29 cellular contexts compared by ENCODE assay signal in the genomic region with DNA sequence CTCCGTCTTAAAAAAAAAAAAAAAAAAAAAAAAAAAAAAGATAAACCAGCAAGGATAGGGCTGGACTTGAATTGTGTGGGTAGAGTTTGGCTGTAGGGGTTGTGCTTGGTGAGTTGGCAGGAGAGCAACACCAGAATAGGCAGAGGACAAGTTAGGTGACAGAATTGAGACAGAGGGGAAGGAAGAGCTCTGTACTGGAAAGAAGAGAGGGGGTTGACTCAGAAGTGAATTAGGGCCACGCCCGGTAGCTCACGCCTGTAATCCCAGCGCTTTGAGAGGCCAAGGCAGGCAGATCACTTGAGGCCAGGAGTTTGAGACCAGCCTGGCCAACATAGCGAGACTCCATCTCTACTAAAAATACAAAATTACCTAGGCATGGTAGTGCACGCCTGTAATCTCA.
"Had no signal": no experiment of that assay in that cellular context is flagged by ENCODE, and none has a peak within 500 bp of the region (broad histone marks: within the 10 kb centered on the region; RNA-seq: fewer than 3 reads in every experiment).

No MANE protein-coding gene starts in this region.

- H3K36me3 ChIP-seq: adrenal gland, cardiac muscle cell, colonic mucosa, neural progenitor cell, right atrium auricular region, tibial nerve, WERI-Rb-1 had no signal

- H3K4me2 ChIP-seq: hepatocyte, neural progenitor cell had no signal

- ATAC-seq: activated CD4-positive, CD25-positive, alpha-beta regulatory T cell treated with anti-CD3 and anti-CD28 coated beads, Interleukin-2, amount 50 U/mL, for 24 hours; body of pancreas; naive thymus-derived CD8-positive, alpha-beta T cell had no signal

- H3K27me3 Mint-ChIP-seq: activated naive CD8-positive, alpha-beta T cell treated with anti-CD3 and anti-CD28 coated beads for 36 hours had no signal

- H3K79me2 ChIP-seq: hepatocyte, parathyroid adenoma had no signal

- H3K27me3 ChIP-seq: adrenal gland, body of pancreas, colonic mucosa, hepatocyte, right atrium auricular region, tibial nerve had no signal

- H3K36me3 Mint-ChIP-seq: activated naive CD8-positive, alpha-beta T cell treated with anti-CD3 and anti-CD28 coated beads for 36 hours; memory B cell; naive thymus-derived CD8-positive, alpha-beta T cell; neural progenitor cell had no signal

- DNase-seq: activated CD4-positive, alpha-beta T cell treated with anti-CD3 and anti-CD28 coated beads for 48 hours; activated CD4-positive, alpha-beta T cell treated with anti-CD3 and anti-CD28 coated beads, Interleukin-2, amount 50 U/mL, for 48 hours; activated CD8-positive, alpha-beta memory T cell treated with anti-CD3 and anti-CD28 coated beads for 24 hours; activated effector memory CD4-positive, alpha-beta T cell treated with anti-CD3 and anti-CD28 coated beads, Interleukin-2, amount 50 U/mL, for 16 hours; activated naive CD4-positive, alpha-beta T cell treated with anti-CD3 and anti-CD28 coated beads for 36 hours; activated naive CD8-positive, alpha-beta T cell treated with anti-CD3 and anti-CD28 coated beads for 36 hours; adrenal gland; aorta; body of pancreas; cerebellar nuclear complex; colonic mucosa; effector CD8-positive, alpha-beta T cell; erythroblast; midbrain; naive thymus-derived CD8-positive, alpha-beta T cell; occipital lobe; stimulated activated CD4-positive, alpha-beta T cell treated with anti-CD3 and anti-CD28 coated beads, Interleukin-15, amount 100 ng/mL, for 24 hours; stimulated activated naive CD4-positive, alpha-beta T cell; T-helper 1 cell had no signal

- H3K4me1 ChIP-seq: neural progenitor cell, right atrium auricular region had no signal

- H3K9me3 ChIP-seq: adrenal gland, body of pancreas, colonic mucosa, right atrium auricular region, tibial nerve had no signal

- H3K9me3 Mint-ChIP-seq: activated naive CD4-positive, alpha-beta T cell treated with anti-CD3 and anti-CD28 coated beads for 36 hours; activated naive CD8-positive, alpha-beta T cell treated with anti-CD3 and anti-CD28 coated beads for 36 hours; activated T-helper 1 cell treated with anti-CD3 and anti-CD28 coated beads, Interleukin-12 subunit alpha, Interleukin-12 subunit beta, Interleukin-2, Interleukin-4 antibody, amounts not matched to agents 30 ng/mL and 10 ng/mL and 1 ng/mL, durations not matched to agents 14 hours and 24 hours and 36 hours; memory B cell; naive thymus-derived CD8-positive, alpha-beta T cell; neural progenitor cell had no signal

- H3K4me3 ChIP-seq: adrenal gland, body of pancreas, cardiac muscle cell, colonic mucosa, hepatocyte, neural progenitor cell, right atrium auricular region, tibial nerve had no signal

- H3K27ac Mint-ChIP-seq: activated naive CD4-positive, alpha-beta T cell treated with anti-CD3 and anti-CD28 coated beads for 36 hours; activated naive CD8-positive, alpha-beta T cell treated with anti-CD3 and anti-CD28 coated beads for 36 hours; activated T-helper 1 cell treated with anti-CD3 and anti-CD28 coated beads, Interleukin-12 subunit alpha, Interleukin-12 subunit beta, Interleukin-2, Interleukin-4 antibody, amounts not matched to agents 30 ng/mL and 10 ng/mL and 1 ng/mL, durations not matched to agents 14 hours and 24 hours and 36 hours; memory B cell; naive thymus-derived CD8-positive, alpha-beta T cell had no signal

- H3K27ac ChIP-seq: adrenal gland, body of pancreas, cardiac muscle cell, colonic mucosa, hepatocyte, neural progenitor cell, parathyroid adenoma, right atrium auricular region, tibial nerve had no signal

- H3K4me1 Mint-ChIP-seq: memory B cell had no signal

- H3K4me3 Mint-ChIP-seq: activated naive CD4-positive, alpha-beta T cell treated with anti-CD3 and anti-CD28 coated beads for 36 hours; activated naive CD8-positive, alpha-beta T cell treated with anti-CD3 and anti-CD28 coated beads for 36 hours; activated T-helper 1 cell treated with anti-CD3 and anti-CD28 coated beads, Interleukin-12 subunit alpha, Interleukin-12 subunit beta, Interleukin-2, Interleukin-4 antibody, amounts not matched to agents 30 ng/mL and 10 ng/mL and 1 ng/mL, durations not matched to agents 14 hours and 24 hours and 36 hours; memory B cell; neural progenitor cell had no signal

- H3K9ac ChIP-seq: neural progenitor cell, parathyroid adenoma had no signal

- H2AFZ ChIP-seq: hepatocyte, neural progenitor cell, parathyroid adenoma had no signal
